Comparison of ENCODE assay signal across 19 cellular contexts in genomic region chr1:166036092-166036491, GRCh38.
"Had no signal": no experiment of that assay in that cellular context is flagged by ENCODE, and none has a peak within 500 bp of the region (broad histone marks: within the 10 kb centered on the region; RNA-seq: fewer than 3 reads in every experiment).

No MANE protein-coding gene starts in this region.

- H3K4me3 Mint-ChIP-seq: memory B cell; natural killer cell treated with Interleukin-12 subunit alpha and Interleukin-12 subunit beta and Interleukin-15 and Interleukin-18, amount 100 ng/mL, for 72 hours; stimulated activated naive B cell treated with anti-CD40 and anti-IgM and Interleukin-4, amounts not matched to agents 10 μg/mL and 1 μg/mL and 100 μg/mL, for 72 hours; stimulated activated naive CD8-positive, alpha-beta T cell treated with anti-CD3 and anti-CD28 coated beads, Interleukin-15, amount 100 ng/mL, for 72 hours; type B pancreatic cell had no signal

- ATAC-seq: foreskin keratinocyte; left cardiac atrium; lower lobe of right lung; natural killer cell treated with Interleukin-12 subunit alpha and Interleukin-12 subunit beta and Interleukin-15 and Interleukin-18, amount 100 ng/mL, for 72 hours; stimulated activated naive B cell treated with anti-CD40 and anti-IgM and Interleukin-4, amounts not matched to agents 10 μg/mL and 1 μg/mL and 100 μg/mL, for 72 hours; stimulated activated naive CD8-positive, alpha-beta T cell treated with anti-CD3 and anti-CD28 coated beads, Interleukin-15, amount 100 ng/mL, for 72 hours had no signal

- H3K4me1 Mint-ChIP-seq: memory B cell; stimulated activated naive B cell treated with anti-CD40 and anti-IgM and Interleukin-4, amounts not matched to agents 10 μg/mL and 1 μg/mL and 100 μg/mL, for 72 hours; stimulated activated naive CD8-positive, alpha-beta T cell treated with anti-CD3 and anti-CD28 coated beads, Interleukin-15, amount 100 ng/mL, for 72 hours had no signal

- H3K36me3 Mint-ChIP-seq: memory B cell; natural killer cell treated with Interleukin-12 subunit alpha and Interleukin-12 subunit beta and Interleukin-15 and Interleukin-18, amount 100 ng/mL, for 72 hours; stimulated activated naive B cell treated with anti-CD40 and anti-IgM and Interleukin-4, amounts not matched to agents 10 μg/mL and 1 μg/mL and 100 μg/mL, for 72 hours; type B pancreatic cell had no signal

- DNase-seq: colonic mucosa; dermis blood vessel endothelial cell; erythroblast; foreskin keratinocyte; kidney; left cardiac atrium; left ventricle myocardium inferior; lower lobe of right lung; midbrain; occipital lobe; posterior cingulate gyrus; sigmoid colon; stimulated activated CD4-positive, alpha-beta T cell treated with anti-CD3 and anti-CD28 coated beads, Interleukin-2, amount 100 ng/mL, for 24 hours; stimulated activated CD4-positive, alpha-beta T cell treated with anti-CD3 and anti-CD28 coated beads, Interleukin-4, amount 100 ng/mL, for 4 hours; stimulated activated naive B cell treated with anti-CD40 and anti-IgM and Interleukin-4, amounts not matched to agents 10 μg/mL and 1 μg/mL and 100 μg/mL, for 72 hours; stimulated activated naive CD8-positive, alpha-beta T cell treated with anti-CD3 and anti-CD28 coated beads, Interleukin-15, amount 100 ng/mL, for 72 hours had no signal

- H3K9me3 Mint-ChIP-seq: stimulated activated naive B cell treated with anti-CD40 and anti-IgM and Interleukin-4, amounts not matched to agents 10 μg/mL and 1 μg/mL and 100 μg/mL, for 72 hours; stimulated activated naive CD8-positive, alpha-beta T cell treated with anti-CD3 and anti-CD28 coated beads, Interleukin-15, amount 100 ng/mL, for 72 hours; type B pancreatic cell had no signal

- H3K27ac Mint-ChIP-seq: memory B cell; natural killer cell treated with Interleukin-12 subunit alpha and Interleukin-12 subunit beta and Interleukin-15 and Interleukin-18, amount 100 ng/mL, for 72 hours; stimulated activated naive B cell treated with anti-CD40 and anti-IgM and Interleukin-4, amounts not matched to agents 10 μg/mL and 1 μg/mL and 100 μg/mL, for 72 hours; stimulated activated naive CD8-positive, alpha-beta T cell treated with anti-CD3 and anti-CD28 coated beads, Interleukin-15, amount 100 ng/mL, for 72 hours; type B pancreatic cell had no signal
